14 cellular contexts compared by ENCODE assay signal in the genomic region with DNA sequence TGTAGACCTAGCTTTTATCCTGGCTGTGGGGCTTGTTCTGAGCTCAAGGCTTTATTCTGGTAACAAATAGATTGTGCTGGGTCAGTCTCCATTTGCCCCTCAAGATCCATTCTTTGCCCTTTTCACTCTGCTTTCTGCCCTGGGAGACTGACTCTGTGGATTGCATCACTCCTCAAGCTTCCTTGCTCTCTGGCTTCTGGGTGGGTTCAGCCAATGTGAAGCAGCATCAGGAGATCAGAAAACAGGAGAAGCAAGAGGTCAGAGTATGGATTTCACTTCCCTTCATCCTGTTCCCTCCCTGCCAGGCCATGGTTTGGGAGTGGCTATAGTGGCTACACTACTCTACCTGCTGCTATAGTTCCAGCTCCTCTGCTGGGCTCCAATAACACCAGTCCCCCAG.
"Had no signal": no experiment of that assay in that cellular context is flagged by ENCODE, and none has a peak within 500 bp of the region (broad histone marks: within the 10 kb centered on the region; RNA-seq: fewer than 3 reads in every experiment).

No MANE protein-coding gene starts in this region.

- H3K4me3 ChIP-seq: esophagus muscularis mucosa, heart left ventricle, sigmoid colon, skin epidermis, stomach, upper lobe of left lung, uterus had no signal

- H3K27me3 ChIP-seq: esophagus muscularis mucosa, sigmoid colon, stomach, upper lobe of left lung, uterus had no signal

- H3K36me3 ChIP-seq: esophagus muscularis mucosa, heart left ventricle, sigmoid colon, stomach, upper lobe of left lung, uterus had no signal

- DNase-seq: effector memory CD4-positive, alpha-beta T cell; foreskin melanocyte; heart left ventricle; hypothalamus; kidney glomerular epithelial cell; naive thymus-derived CD4-positive, alpha-beta T cell; posterior cingulate gyrus; sigmoid colon; stimulated activated naive CD4-positive, alpha-beta T cell; stomach; upper lobe of left lung had no signal

- H3K4me1 ChIP-seq: esophagus muscularis mucosa, sigmoid colon, stomach, upper lobe of left lung, uterus had no signal

- H3K27ac ChIP-seq: esophagus muscularis mucosa, heart left ventricle, sigmoid colon, stomach, upper lobe of left lung, uterus had no signal

- ATAC-seq: heart left ventricle; naive thymus-derived CD4-positive, alpha-beta T cell had no signal

- H3K9me3 ChIP-seq: esophagus muscularis mucosa, heart left ventricle, sigmoid colon, stomach, upper lobe of left lung, uterus had no signal
